ENCODE assay signal across 18 cellular contexts in the genomic region with DNA sequence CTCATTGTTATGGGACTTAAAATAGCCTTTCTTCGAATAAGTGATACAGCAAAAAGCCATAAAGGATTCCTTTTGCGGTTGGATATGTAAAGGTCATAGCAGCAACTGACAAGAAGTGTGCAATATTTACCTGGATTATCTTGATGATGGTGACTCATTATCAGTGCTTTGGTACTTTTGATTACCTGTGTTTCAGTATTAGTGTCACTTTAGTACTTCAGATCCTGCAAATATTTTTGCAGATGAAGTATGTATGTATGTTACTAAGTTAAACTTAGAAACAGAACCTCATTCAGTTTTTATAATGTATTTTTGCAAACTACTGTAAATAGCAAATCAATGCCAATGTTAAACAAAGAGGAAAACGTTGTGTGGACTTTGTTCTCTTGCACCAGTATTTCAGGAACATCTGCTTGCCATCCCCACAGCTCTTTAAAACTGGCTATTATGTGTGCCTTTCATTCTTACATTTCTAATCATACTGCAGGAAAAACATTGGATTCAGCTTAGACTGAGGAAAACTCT. TPM values are rescaled to one million over a fixed set of nuclear protein-coding genes. Genes with fewer than 3 reads are reported as not detected.
DNase-seq lines count a peak whose midpoint lies in the region; TF ChIP-seq lines count a peak whose summit lies in the region.
"Had no signal": no experiment of that assay in that cellular context is flagged by ENCODE, and none has a peak within 500 bp of the region (broad histone marks: within the 10 kb centered on the region; RNA-seq: fewer than 3 reads in every experiment).

No MANE protein-coding gene starts in this region.

- H3K4me3 ChIP-seq in Caco-2 (ENCODE audit: low read depth, low read length) (no peak overlapping the region), epithelial cell of esophagus (ENCODE audit: low read length) (no peak overlapping the region), neutrophil (ENCODE audit: low read depth in 1 of 2, low read length in 1 of 2) (no peak overlapping the region)
- H3K4me3 ChIP-seq: K562, PC-9 had no signal

- H3K9me3 ChIP-seq in Caco-2 (no peaks in the 10 kb centered on the region), neutrophil (no peaks in the 10 kb centered on the region)

- peaks cover 58% of the 10 kb centered on the region for H3K36me3 Mint-ChIP-seq in Caco-2 (ENCODE audit: insufficient read depth, unreplicated experiment)

- CTCF ChIA-PET in Caco-2 (lab: Charles Lee), result interaction anchor here (0.6 to 3.4 kb wide), 4 partner anchors 10 to 854 kb away, joined by 3 to 24 read pairs (median 4); partner anchors contain the start of gene CNEP1R1

- no peaks in the 10 kb centered on the region for H3K27me3 Mint-ChIP-seq in Caco-2 (ENCODE audit: insufficient read depth, unreplicated experiment)
- H3K27me3 Mint-ChIP-seq: B cell had no signal

- intact Hi-C loops in Caco-2 (cut with micrococcal nuclease; ENCODE audit: unreplicated experiment), result loop anchor here (1.0 kb wide), 2 partner anchors 10 to 30 kb away; partner anchors contain the start of genes CNEP1R1 and HEATR3

- POLR2A ChIA-PET in Caco-2 (lab: Charles Lee), result interaction anchor here (0.7 kb wide), 1 partner anchor 135 kb away, joined by 3 read pairs; no protein-coding TSS in a partner anchor

- DNase-seq in Caco-2, result peak in 1 of 2 experiments; percentile 61
- DNase-seq in LoVo (ENCODE audit: low spot score), result peak; percentile 46
- peak; percentile 8 for DNase-seq in epithelial cell of esophagus (ENCODE audit: low read depth)
- no peak for DNase-seq in C1 segment of cervical spinal cord (lab: John Stamatoyannopoulos, UW)
- DNase-seq in activated gamma-delta T cell (lab: John Stamatoyannopoulos, UW), result no peak
- DNase-seq in activated effector memory CD4-positive, alpha-beta T cell treated with anti-CD3 and anti-CD28 coated beads, Interleukin-2, amount 50 U/mL, for 16 hours, result no peak
- no peak for DNase-seq in KG1 (lab: John Stamatoyannopoulos, UW)
- DNase-seq: CD8-positive, alpha-beta T cell; DMS 273 treated with DMSO at 0.1 percent for 48 hours; EL; H9; NCI-H1092; NCI-H2107; NCI-H226; PC-9 had no signal

- no peaks in the 10 kb centered on the region for H3K27me3 ChIP-seq in Caco-2 (replicated peaks; ENCODE audit: control insufficient read depth, insufficient read depth, low read length)
- no peaks in the 10 kb centered on the region for H3K27me3 ChIP-seq in neutrophil

- TF ChIP-seq CTCF in Caco-2 (IDR thresholded peaks at IDR 0.05; ENCODE audit: insufficient read depth in 1 of 2, low read depth in 1 of 2, low read length in 1 of 2, severe bottlenecking in 1 of 2, unreplicated experiment in 1 of 2) (no peak), epithelial cell of esophagus (IDR thresholded peaks at IDR 0.05; ENCODE audit: insufficient read depth, low read depth, low read length, missing control alignments) (no peak), neutrophil (IDR thresholded peaks at IDR 0.05) (no peak)

- no peaks in the 10 kb centered on the region for H3K9me3 Mint-ChIP-seq in Caco-2 (ENCODE audit: unreplicated experiment)
- H3K9me3 Mint-ChIP-seq: CD8-positive, alpha-beta T cell; H9 had no signal

- H3K27ac Mint-ChIP-seq in Caco-2 (ENCODE audit: unreplicated experiment), result peak overlapping the region; percentile 45
- H3K27ac Mint-ChIP-seq: B cell; CD8-positive, alpha-beta T cell; H9 had no signal

- H3K4me1 Mint-ChIP-seq in Caco-2 (ENCODE audit: low read depth, unreplicated experiment), result peaks cover 33% of the 10 kb centered on the region

- no TSS peak for BruUV-seq in Caco-2 (replicated peaks; lab: Mats Ljungman, UMichigan)

- H3K4me1 ChIP-seq in Caco-2, result peaks cover 55% of the 10 kb centered on the region
- H3K4me1 ChIP-seq in neutrophil (ENCODE audit: control insufficient read depth in 1 of 2, insufficient read depth in 1 of 2, low read depth in 1 of 2, low read length in 1 of 2), result peaks cover 38 to 40% of the 10 kb centered on the region in 2 experiments

- H3K36me3 ChIP-seq in Caco-2 (ENCODE audit: control insufficient read depth, insufficient read depth, low read length) (peaks cover 4% of the 10 kb centered on the region), neutrophil (peaks cover 58% of the 10 kb centered on the region)

- peak overlapping the region; percentile 55 for H3K4me3 Mint-ChIP-seq in Caco-2 (ENCODE audit: unreplicated experiment)
- H3K4me3 Mint-ChIP-seq: B cell; CD8-positive, alpha-beta T cell; H9 had no signal

- H3K27ac ChIP-seq in neutrophil, result peak overlapping the region; percentile 19
- H3K27ac ChIP-seq: PC-9 had no signal

RNA-seq across cellular contexts. Expression of gene CNEP1R1, which starts 10.5 kb away (rescaled TPM):
- 34.5 and 39.4 TPM in 2 replicates for total RNA-seq in Caco-2 (2022)

RNA-seq across cellular contexts. Expression of gene HEATR3, which starts 30.2 kb away (rescaled TPM):
- 41.6 and 42.8 TPM in 2 replicates for total RNA-seq in Caco-2 (2022)

Comparison
In these comparisons a context has a peak if more than half of its experiments do, and no peak if none do; other contexts are left out.
1. DNase-seq: peak in LoVo (single experiment) and epithelial cell of esophagus (single experiment); none in C1 segment of cervical spinal cord (0 of 14), activated gamma-delta T cell (single experiment), activated effector memory CD4-positive, alpha-beta T cell treated with anti-CD3 and anti-CD28 coated beads, Interleukin-2, amount 50 U/mL, for 16 hours (single experiment) and KG1 (single experiment).